ENCODE assay signal across 19 cellular contexts in genomic region chr5:159725475-159725874, GRCh38.
DNase-seq lines count a peak whose midpoint lies in the region; ATAC-seq, FAIRE-seq and TF ChIP-seq lines count a peak whose summit lies in the region.
"Had no signal": no experiment of that assay in that cellular context is flagged by ENCODE, and none has a peak within 500 bp of the region (broad histone marks: within the 10 kb centered on the region; RNA-seq: fewer than 3 reads in every experiment).

No MANE protein-coding gene starts in this region.

- H3K4me3 ChIP-seq in HepG2 (replicated peaks in 1 of 3; ENCODE audit: insufficient read depth in 1 of 3, low read depth in 2 of 3, low read length in 3 of 3) = no peak overlapping the region
- H3K4me3 ChIP-seq in right lobe of liver = no peak overlapping the region
- no peak overlapping the region for H3K4me3 ChIP-seq in K562

- H4K20me1 ChIP-seq in HepG2 (ENCODE audit: insufficient read depth, low read length) (no peaks in the 10 kb centered on the region), K562 (replicated peaks; ENCODE audit: control insufficient read depth, insufficient read depth, low read length) (no peaks in the 10 kb centered on the region)

- H3K4me2 ChIP-seq in HepG2 (ENCODE audit: low read depth, low read length) (no peak overlapping the region), K562 (ENCODE audit: insufficient read depth, low read length) (no peak overlapping the region)

- intact Hi-C loops in HepG2 (cut with micrococcal nuclease; ENCODE audit: unreplicated experiment) = no loop called here
- intact Hi-C loops in right lobe of liver (cut with DNase I) = no loop called here
- intact Hi-C loops in K562 (cut with micrococcal nuclease) = no loop called here

- WGBS in HepG2 (ENCODE audit: low lambda C conversion rate) = 9% methylated on average over 4 of the region's 4 CpGs
- WGBS in right lobe of liver (ENCODE audit: insufficient coverage, low coverage, low lambda C conversion rate, missing lambda C conversion rate) = 60% methylated on average over 4 of the region's 4 CpGs
- WGBS in K562 (ENCODE audit: insufficient coverage, low coverage, missing lambda C conversion rate) = 6% methylated on average over 4 of the region's 4 CpGs

- ATAC-seq in HepG2 (no peak), right lobe of liver (no peak), K562 (no peak), HG03095 (IDR thresholded peaks at IDR 0.05; ENCODE audit: unreplicated experiment) (no peak)
- no peak for ATAC-seq in naive thymus-derived CD8-positive, alpha-beta T cell

- in situ Hi-C loops in HepG2 (cut with HindIII; ENCODE audit: extremely low pct_ligation_motif_present, low pct_unique_long_range_greater_than_20kb) (no loop called here), K562 (cut with MboI) (no loop called here)

- BruUV-seq in HepG2 (replicated peaks; lab: Mats Ljungman, UMichigan) = no TSS peak
- no TSS peak for BruUV-seq in K562 (replicated peaks; lab: Mats Ljungman, UMichigan)

- H3K27me3 ChIP-seq in HepG2 (ENCODE audit: control insufficient read depth in 1 of 2, insufficient read depth in 2 of 2, low read length in 2 of 2) = no peaks in the 10 kb centered on the region
- no peaks in the 10 kb centered on the region for H3K27me3 ChIP-seq in right lobe of liver
- H3K27me3 ChIP-seq in K562 (ENCODE audit: control insufficient read depth in 2 of 2, insufficient read depth in 2 of 2, low read length in 2 of 2) = no peaks in the 10 kb centered on the region

- H2AFZ ChIP-seq in HepG2 (ENCODE audit: low read length) = no peak overlapping the region
- no peak overlapping the region for H2AFZ ChIP-seq in K562 (ENCODE audit: low read depth, low read length)

- H3K9ac ChIP-seq in HepG2 (ENCODE audit: insufficient read depth, low read depth, low read length) (no peak overlapping the region), K562 (ENCODE audit: insufficient read depth in 1 of 2, low read depth in 2 of 2, low read length in 2 of 2) (no peak overlapping the region)

- TF ChIP-seq CTCF in HepG2 (CRISPR knock-in tag; IDR thresholded peaks at IDR 0.05) (no peak), right lobe of liver (IDR thresholded peaks at IDR 0.05) (no peak), K562 (IDR thresholded peaks at IDR 0.05 in 2 of 3, conservative IDR thresholded peaks at IDR 0.05 in 1 of 3; ENCODE audit: insufficient read depth in 2 of 3, low read depth in 1 of 3, low read length in 3 of 3) (no peak), nephron progenitor cell (IDR thresholded peaks at IDR 0.05) (no peak)

- no peaks in the 10 kb centered on the region for H3K9me1 ChIP-seq in K562 (ENCODE audit: control insufficient read depth, insufficient read depth, low read length)

- H3K27ac ChIP-seq in HepG2 (ENCODE audit: extremely low read length, insufficient read depth, low read length) (no peak overlapping the region), right lobe of liver (no peak overlapping the region), K562 (ENCODE audit: extremely low read depth, low read depth, low read length) (no peak overlapping the region)
- H3K27ac ChIP-seq: 22Rv1 had no signal

- DNase-seq in HepG2 (ENCODE audit: low spot score) (no peak), right lobe of liver (no peak), K562 (ENCODE audit: extremely low read depth in 1 of 4, low spot score in 3 of 4) (no peak), nephron progenitor cell (no peak), COR-L47 (lab: John Stamatoyannopoulos, UW) (no peak)
- no peak for DNase-seq in activated naive CD4-positive, alpha-beta T cell treated with anti-CD3 and anti-CD28 coated beads, Interleukin-2, amount 10 ng/mL, durations not matched to agents 7 days and 5 days
- no peak for DNase-seq in naive thymus-derived CD8-positive, alpha-beta T cell
- DNase-seq: C1 segment of cervical spinal cord; Caco-2; CD4-positive, CD25-positive, alpha-beta regulatory T cell; CD8-positive, alpha-beta memory T cell; GOT3; HCEC 1CT had no signal

- H3K9me3 Mint-ChIP-seq in nephron progenitor cell = no peaks in the 10 kb centered on the region
- H3K9me3 Mint-ChIP-seq in activated naive CD4-positive, alpha-beta T cell treated with anti-CD3 and anti-CD28 coated beads, Interleukin-2, amount 10 ng/mL, durations not matched to agents 7 days and 5 days = no peaks in the 10 kb centered on the region
- H3K9me3 Mint-ChIP-seq in naive thymus-derived CD8-positive, alpha-beta T cell = no peaks in the 10 kb centered on the region
- H3K9me3 Mint-ChIP-seq: CD8-positive, alpha-beta memory T cell had no signal

- H3K4me3 Mint-ChIP-seq in nephron progenitor cell = peak overlapping the region; percentile 7
- H3K4me3 Mint-ChIP-seq in activated naive CD4-positive, alpha-beta T cell treated with anti-CD3 and anti-CD28 coated beads, Interleukin-2, amount 10 ng/mL, durations not matched to agents 7 days and 5 days = no peak overlapping the region
- no peak overlapping the region for H3K4me3 Mint-ChIP-seq in naive thymus-derived CD8-positive, alpha-beta T cell
- H3K4me3 Mint-ChIP-seq: CD4-positive, CD25-positive, alpha-beta regulatory T cell; CD8-positive, alpha-beta memory T cell had no signal

- CTCF ChIA-PET in HepG2 (lab: Yijun Ruan, JAX; ENCODE audit: low intra/inter-chr PET ratio, low total read pairs) (no interaction called here), K562 (lab: Yijun Ruan, JAX; ENCODE audit: low intra/inter-chr PET ratio) (no interaction called here)
- CTCF ChIA-PET in activated naive CD4-positive, alpha-beta T cell treated with anti-CD3 and anti-CD28 coated beads, Interleukin-2, amount 10 ng/mL, durations not matched to agents 7 days and 5 days (lab: Charles Lee) = no interaction called here

- no peak for TF ChIP-seq RAD21 in HepG2 (CRISPR knock-in tag; IDR thresholded peaks at IDR 0.05)
- no peak for TF ChIP-seq RAD21 in K562 (CRISPR knock-in tag; conservative IDR thresholded peaks at IDR 0.05 in 1 of 2, IDR thresholded peaks at IDR 0.05 in 1 of 2)

- H3K79me2 ChIP-seq in HepG2 (ENCODE audit: insufficient read depth, low read length) = no peaks in the 10 kb centered on the region
- no peaks in the 10 kb centered on the region for H3K79me2 ChIP-seq in K562 (ENCODE audit: control insufficient read depth, insufficient read depth, low read length)

- FAIRE-seq in HepG2 (lab: Jason Lieb, UNC) (no peak), K562 (lab: Jason Lieb, UNC) (no peak)
- FAIRE-seq: D721Med, G401.6, GM12891, GM18507 had no signal

- TF ChIP-seq EP300 in HepG2 (IDR thresholded peaks at IDR 0.05; ENCODE audit: low read depth in 2 of 2, low read length in 2 of 2) = no peak
- no peak for TF ChIP-seq EP300 in HepG2 (CRISPR knock-in tag; IDR thresholded peaks at IDR 0.05; ENCODE audit: borderline replicate concordance)
- TF ChIP-seq EP300 in K562 (IDR thresholded peaks at IDR 0.05; ENCODE audit: low read length) = no peak

- no peaks in the 10 kb centered on the region for H3K36me3 ChIP-seq in HepG2 (replicated peaks in 1 of 2; ENCODE audit: control insufficient read depth in 1 of 2, insufficient read depth in 2 of 2, low read length in 2 of 2)
- H3K36me3 ChIP-seq in right lobe of liver = no peaks in the 10 kb centered on the region
- H3K36me3 ChIP-seq in K562 (ENCODE audit: control insufficient read depth, insufficient read depth, low read length) = no peaks in the 10 kb centered on the region

- peaks cover 13% of the 10 kb centered on the region for H3K27me3 Mint-ChIP-seq in nephron progenitor cell (ENCODE audit: low read depth, poor library complexity)
- peaks cover 22% of the 10 kb centered on the region for H3K27me3 Mint-ChIP-seq in activated naive CD4-positive, alpha-beta T cell treated with anti-CD3 and anti-CD28 coated beads, Interleukin-2, amount 10 ng/mL, durations not matched to agents 7 days and 5 days
- H3K27me3 Mint-ChIP-seq in naive thymus-derived CD8-positive, alpha-beta T cell = peaks cover 0 to 15% (median 9%) of the 10 kb centered on the region in 5 donors
- H3K27me3 Mint-ChIP-seq: CD4-positive, CD25-positive, alpha-beta regulatory T cell had no signal

- H3K9me3 ChIP-seq in HepG2 (ENCODE audit: low read length) = no peaks in the 10 kb centered on the region
- H3K9me3 ChIP-seq in right lobe of liver = no peaks in the 10 kb centered on the region
- H3K9me3 ChIP-seq in K562 (replicated peaks; ENCODE audit: control insufficient read depth, insufficient read depth, low read depth, low read length) = no peaks in the 10 kb centered on the region
- H3K9me3 ChIP-seq: Caco-2 had no signal

- POLR2A ChIA-PET in HepG2 (lab: Yijun Ruan, JAX) (no interaction called here), K562 (lab: Yijun Ruan, JAX) (no interaction called here)
- POLR2A ChIA-PET in naive thymus-derived CD8-positive, alpha-beta T cell (lab: Charles Lee) = no interaction called here

- H3K4me1 ChIP-seq in HepG2 (ENCODE audit: insufficient read depth, low read length) (no peaks in the 10 kb centered on the region), right lobe of liver (no peaks in the 10 kb centered on the region), K562 (replicated peaks in 1 of 2; ENCODE audit: control insufficient read depth in 2 of 2, insufficient read depth in 2 of 2, low read length in 2 of 2) (no peaks in the 10 kb centered on the region)
- H3K4me1 ChIP-seq: Caco-2 had no signal

- H3K4me1 Mint-ChIP-seq in nephron progenitor cell = peaks cover 25% of the 10 kb centered on the region
- H3K4me1 Mint-ChIP-seq in activated naive CD4-positive, alpha-beta T cell treated with anti-CD3 and anti-CD28 coated beads, Interleukin-2, amount 10 ng/mL, durations not matched to agents 7 days and 5 days = no peaks in the 10 kb centered on the region
- peaks cover 0 to 5% (median 0%) of the 10 kb centered on the region in 4 donors for H3K4me1 Mint-ChIP-seq in naive thymus-derived CD8-positive, alpha-beta T cell
- H3K4me1 Mint-ChIP-seq: CD4-positive, CD25-positive, alpha-beta regulatory T cell; CD8-positive, alpha-beta memory T cell had no signal

- H3K27ac Mint-ChIP-seq in nephron progenitor cell = peak overlapping the region; percentile 80
- H3K27ac Mint-ChIP-seq in activated naive CD4-positive, alpha-beta T cell treated with anti-CD3 and anti-CD28 coated beads, Interleukin-2, amount 10 ng/mL, durations not matched to agents 7 days and 5 days = no peak overlapping the region
- no peak overlapping the region for H3K27ac Mint-ChIP-seq in naive thymus-derived CD8-positive, alpha-beta T cell
- H3K27ac Mint-ChIP-seq: CD4-positive, CD25-positive, alpha-beta regulatory T cell had no signal

- TF ChIP-seq POLR2A in HepG2 (IDR thresholded peaks at IDR 0.05; ENCODE audit: insufficient read depth in 1 of 2, low read depth in 2 of 2, low read length in 2 of 2) (no peak), right lobe of liver (IDR thresholded peaks at IDR 0.05) (no peak), K562 (conservative IDR thresholded peaks at IDR 0.05) (no peak)

- H3K36me3 Mint-ChIP-seq in nephron progenitor cell (ENCODE audit: low read depth) = no peaks in the 10 kb centered on the region
- no peaks in the 10 kb centered on the region for H3K36me3 Mint-ChIP-seq in activated naive CD4-positive, alpha-beta T cell treated with anti-CD3 and anti-CD28 coated beads, Interleukin-2, amount 10 ng/mL, durations not matched to agents 7 days and 5 days
- H3K36me3 Mint-ChIP-seq in naive thymus-derived CD8-positive, alpha-beta T cell = no peaks in the 10 kb centered on the region
- H3K36me3 Mint-ChIP-seq: CD4-positive, CD25-positive, alpha-beta regulatory T cell; CD8-positive, alpha-beta memory T cell had no signal

Comparison
In these comparisons a context has a peak if more than half of its experiments do, and no peak if none do; other contexts are left out.
1. Of the 241 proteins assayed by ChIP-seq in both HepG2 and K562: peak only in HepG2: MAFK; only in K562: MAFG; in both: MAFF; in neither: 238.